In the genomic region with DNA sequence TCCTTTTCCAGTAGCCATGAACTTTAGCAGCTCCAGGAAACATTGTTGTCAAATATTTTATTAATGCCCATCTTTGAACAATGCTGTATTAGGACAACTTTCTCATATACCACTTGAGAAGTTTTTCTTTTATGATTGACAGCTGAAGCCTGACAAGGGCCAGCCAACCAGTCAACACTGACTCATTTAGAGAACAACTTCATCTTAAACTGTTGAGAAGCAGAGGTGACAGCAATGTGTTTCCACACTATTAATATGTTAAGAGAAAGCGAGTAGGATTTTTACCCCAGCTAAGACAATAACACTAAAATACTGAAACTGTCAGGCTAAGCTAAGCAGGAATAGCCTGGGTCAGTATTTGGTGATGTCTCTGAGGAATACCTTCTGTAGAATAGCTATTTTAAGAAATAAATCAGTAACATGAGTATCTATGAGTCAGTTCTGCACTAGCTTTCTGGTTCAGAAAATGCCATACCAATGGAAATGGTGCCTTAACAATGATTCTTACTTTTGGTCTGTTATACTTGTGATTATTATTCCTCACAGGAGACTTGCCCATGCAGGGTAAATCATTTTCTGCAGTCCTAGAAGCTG, we compare ENCODE assay signal across 11 cellular contexts.
DNase-seq lines count a peak whose midpoint lies in the region; ATAC-seq, FAIRE-seq and TF ChIP-seq lines count a peak whose summit lies in the region.
"Had no signal": no experiment of that assay in that cellular context is flagged by ENCODE, and none has a peak within 500 bp of the region (broad histone marks: within the 10 kb centered on the region; RNA-seq: fewer than 3 reads in every experiment).

No MANE protein-coding gene starts in this region.

- CTCF ChIA-PET in GM10248 (lab: Yijun Ruan, JAX): interaction anchor here (1.3 to 1.5 kb wide), 3 partner anchors 10 to 34 kb away, joined by 3 to 5 read pairs (median 3); no protein-coding TSS in a partner anchor

- no peak overlapping the region for H3K4me3 ChIP-seq in epithelial cell of esophagus (ENCODE audit: low read length)

- POLR2A ChIA-PET in GM10248 (lab: Yijun Ruan, JAX): no interaction called here

- TF ChIP-seq CTCF in epithelial cell of esophagus (IDR thresholded peaks at IDR 0.05; ENCODE audit: insufficient read depth, low read depth, low read length, missing control alignments): no peak
- no peak for TF ChIP-seq CTCF in GM10248 (IDR thresholded peaks at IDR 0.05; ENCODE audit: control extremely low read depth, extremely low read depth, low read depth, missing control alignments)

- peak; percentile 47 for DNase-seq in epithelial cell of esophagus (ENCODE audit: low read depth)
- no peak for DNase-seq in epidermal melanocyte (ENCODE audit: insufficient read length, low spot score)
- no peak for DNase-seq in frontal cortex (ENCODE audit: low spot score in 2 of 2)
- DNase-seq in GM10248 (ENCODE audit: extremely low spot score): no peak
- DNase-seq in NCI-H2029 treated with DMSO at 0.1 percent for 48 hours (lab: John Stamatoyannopoulos, UW): no peak
- DNase-seq: aorta; CD8-positive, alpha-beta memory T cell; NCI-H1436 had no signal

- ATAC-seq in GM19023 (IDR thresholded peaks at IDR 0.05; ENCODE audit: unreplicated experiment) (peak; percentile 95), HG02571 (IDR thresholded peaks at IDR 0.05; ENCODE audit: unreplicated experiment) (peak; percentile 78), HG03280 (IDR thresholded peaks at IDR 0.05; ENCODE audit: unreplicated experiment) (peak; percentile 67)

- FAIRE-seq in frontal cortex (lab: Jason Lieb, UNC): no peak
